11 cellular contexts compared by ENCODE assay signal in the genomic region with DNA sequence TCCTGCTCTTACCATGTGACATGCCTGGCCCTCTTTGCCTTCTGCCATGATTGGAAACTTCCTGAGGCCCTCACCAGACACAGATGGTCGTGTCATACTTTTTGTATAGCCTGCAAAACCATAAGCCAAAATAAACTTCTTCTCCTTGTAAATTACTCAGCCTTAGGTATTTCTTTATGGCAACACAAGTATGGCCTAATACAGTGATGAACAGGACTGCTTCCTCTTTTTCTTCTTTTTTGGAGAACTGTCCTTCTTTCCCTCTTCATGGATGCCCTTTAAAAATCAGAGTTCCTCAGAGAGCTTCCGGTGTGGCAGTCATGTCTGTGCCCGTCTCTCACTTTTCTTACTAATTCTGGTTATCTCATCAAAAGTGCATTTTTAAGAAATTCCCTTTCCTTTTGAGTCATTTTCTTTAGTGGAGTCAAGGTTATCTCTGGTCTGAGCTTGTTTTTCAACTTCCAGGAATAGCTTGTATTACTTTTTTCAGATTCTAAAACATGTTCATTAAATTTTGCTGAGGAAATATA. TPM values are rescaled to one million over a fixed set of nuclear protein-coding genes. Genes with fewer than 3 reads are reported as not detected.
DNase-seq lines count a peak whose midpoint lies in the region; TF ChIP-seq lines count a peak whose summit lies in the region.
"Had no signal": no experiment of that assay in that cellular context is flagged by ENCODE, and none has a peak within 500 bp of the region (broad histone marks: within the 10 kb centered on the region; RNA-seq: fewer than 3 reads in every experiment).

No MANE protein-coding gene starts in this region.

- peaks cover 4% of the 10 kb centered on the region for H3K36me3 Mint-ChIP-seq in activated CD4-positive, alpha-beta T cell treated with anti-CD3 and anti-CD28 coated beads, Interleukin-2, amount 10 ng/mL, durations not matched to agents 24 days and 14 days (ENCODE audit: low read depth)

- H4K20me1 ChIP-seq in PC-9 (ENCODE audit: insufficient read depth), result no peaks in the 10 kb centered on the region

- no peaks in the 10 kb centered on the region for H3K36me3 ChIP-seq in PC-9 (ENCODE audit: low read depth)
- H3K36me3 ChIP-seq in colonic mucosa, result no peaks in the 10 kb centered on the region

- H3K27me3 Mint-ChIP-seq in activated CD4-positive, alpha-beta T cell treated with anti-CD3 and anti-CD28 coated beads, Interleukin-2, amount 10 ng/mL, durations not matched to agents 24 days and 14 days, result peaks cover 2% of the 10 kb centered on the region

- H3K9me3 ChIP-seq in PC-9 (ENCODE audit: insufficient read depth, low read depth) (peaks cover 24% of the 10 kb centered on the region), colonic mucosa (no peaks in the 10 kb centered on the region)

- H3K9me3 Mint-ChIP-seq in activated CD4-positive, alpha-beta T cell treated with anti-CD3 and anti-CD28 coated beads, Interleukin-2, amount 10 ng/mL, durations not matched to agents 24 days and 14 days, result peaks cover 17% of the 10 kb centered on the region

- TSS peak; percentile 90 for BruUV-seq in PC-9 (replicated peaks; lab: Mats Ljungman, UMichigan)

- H3K4me1 ChIP-seq in PC-9 (replicated peaks; ENCODE audit: insufficient read depth), result peaks cover 51% of the 10 kb centered on the region
- H3K4me1 ChIP-seq in colonic mucosa, result no peaks in the 10 kb centered on the region

- peaks cover 47% of the 10 kb centered on the region for H3F3A ChIP-seq in PC-9 (ENCODE audit: insufficient read depth, low read depth)

- H3K4me1 Mint-ChIP-seq in activated CD4-positive, alpha-beta T cell treated with anti-CD3 and anti-CD28 coated beads, Interleukin-2, amount 10 ng/mL, durations not matched to agents 24 days and 14 days, result peaks cover 17% of the 10 kb centered on the region

- peak overlapping the region; percentile 57 for H3K4me2 ChIP-seq in PC-9

- intact Hi-C loops in activated CD4-positive, alpha-beta T cell treated with anti-CD3 and anti-CD28 coated beads, Interleukin-2, amount 10 ng/mL, durations not matched to agents 24 days and 14 days (cut with micrococcal nuclease), result no loop called here
- intact Hi-C loops in PC-9 (cut with micrococcal nuclease; ENCODE audit: unreplicated experiment), result no loop called here
- intact Hi-C loops in colonic mucosa (cut with DNase I), result no loop called here

- no peaks in the 10 kb centered on the region for H3K79me2 ChIP-seq in PC-9 (ENCODE audit: low read depth)

- DNase-seq in activated CD4-positive, alpha-beta T cell treated with anti-CD3 and anti-CD28 coated beads, Interleukin-2, amount 10 ng/mL, durations not matched to agents 24 days and 14 days, result no peak
- DNase-seq in activated CD4-positive, alpha-beta T cell treated with anti-CD3 and anti-CD28 coated beads for 48 hours, result no peak
- DNase-seq in PC-9 (peak in 1 of 2 experiments; percentile 49), choroid plexus epithelial cell (ENCODE audit: low read depth) (peak; percentile 38), pons (ENCODE audit: low spot score) (peak; percentile 55), NCI-H526 treated with DMSO at 0.1 percent for 48 hours (lab: John Stamatoyannopoulos, UW) (no peak), colonic mucosa (no peak), amygdala (lab: John Stamatoyannopoulos, UW) (no peak)

- peak overlapping the region; percentile 13; the same call in 1 of the 2 replicates for H3K4me3 ChIP-seq in PC-9
- H3K4me3 ChIP-seq in choroid plexus epithelial cell (ENCODE audit: low read depth, low read length), result no peak overlapping the region
- H3K4me3 ChIP-seq in colonic mucosa, result no peak overlapping the region

- H3K27ac Mint-ChIP-seq in activated CD4-positive, alpha-beta T cell treated with anti-CD3 and anti-CD28 coated beads, Interleukin-2, amount 10 ng/mL, durations not matched to agents 24 days and 14 days, result peak overlapping the region; percentile 4

- no peak overlapping the region for H2AFZ ChIP-seq in PC-9

- CTCF ChIA-PET in PC-9 (lab: Charles Lee), result interaction anchor here (0.7 to 0.8 kb wide), 2 partner anchors 9 to 148 kb away, joined by 3 read pairs; no protein-coding TSS in a partner anchor

- POLR2A ChIA-PET in PC-9 (lab: Charles Lee; ENCODE audit: unreplicated experiment), result no interaction called here

- H3K9me2 ChIP-seq in PC-9 (ENCODE audit: insufficient read depth), result no peaks in the 10 kb centered on the region

- H3K27ac ChIP-seq in PC-9, result peak overlapping the region; percentile 99
- no peak overlapping the region for H3K27ac ChIP-seq in colonic mucosa

- no peak overlapping the region for H3K9ac ChIP-seq in colonic mucosa (ENCODE audit: low read depth in 2 of 2, low read length in 2 of 2)

- no peaks in the 10 kb centered on the region for H3K27me3 ChIP-seq in PC-9 (ENCODE audit: insufficient read depth, low read depth)
- no peaks in the 10 kb centered on the region for H3K27me3 ChIP-seq in colonic mucosa

- TF ChIP-seq CTCF in PC-9 (conservative IDR thresholded peaks at IDR 0.05) (no peak), choroid plexus epithelial cell (conservative IDR thresholded peaks at IDR 0.05; ENCODE audit: low read depth, low read length) (no peak), colonic mucosa (IDR thresholded peaks at IDR 0.05) (no peak)

- H3K4me3 Mint-ChIP-seq in activated CD4-positive, alpha-beta T cell treated with anti-CD3 and anti-CD28 coated beads, Interleukin-2, amount 10 ng/mL, durations not matched to agents 24 days and 14 days, result no peak overlapping the region

RNA-seq across cellular contexts. Expression of a gene that starts 9.2 kb away (rescaled TPM):
- total RNA-seq in activated CD4-positive, alpha-beta T cell treated with anti-CD3 and anti-CD28 coated beads, Interleukin-2, amount 10 ng/mL, durations not matched to agents 24 days and 14 days, result 9.4 and 10.2 TPM in 2 replicates
- 0.55 TPM in 2 replicates for total RNA-seq in PC-9 (2021)
- total RNA-seq in colonic mucosa, result under 1 TPM in 1 of 2 donors, not detected in 1; 0.45 TPM
- total RNA-seq: A172, myocyte had no signal

RNA-seq across cellular contexts. Expression of a gene that starts 29.1 kb away (rescaled TPM):
- total RNA-seq in activated CD4-positive, alpha-beta T cell treated with anti-CD3 and anti-CD28 coated beads, Interleukin-2, amount 10 ng/mL, durations not matched to agents 24 days and 14 days, result 17.8 and 17.9 TPM in 2 replicates
- 17.7 and 28.7 TPM in 2 replicates for total RNA-seq in PC-9 (2021)
- total RNA-seq in colonic mucosa, result 10 to 100 TPM in 1 of 2 donors, 1 to 10 TPM in 1; 6.4 to 13.5 TPM

RNA-seq across cellular contexts. Expression of a gene that starts 43.1 kb away (rescaled TPM):
- 0.33 and 0.92 TPM in 2 replicates for total RNA-seq in activated CD4-positive, alpha-beta T cell treated with anti-CD3 and anti-CD28 coated beads, Interleukin-2, amount 10 ng/mL, durations not matched to agents 24 days and 14 days
- total RNA-seq in PC-9 (2021) (1.4 TPM in 2 replicates), colonic mucosa (1 to 10 TPM; 1.6 to 5.7 TPM)
- total RNA-seq: A172, epithelial cell of proximal tubule, myocyte had no signal

Comparison
In these comparisons a context has a peak if more than half of its experiments do, and no peak if none do; other contexts are left out.
1. DNase-seq: peak in choroid plexus epithelial cell (single experiment) and pons (single experiment); none in activated CD4-positive, alpha-beta T cell treated with anti-CD3 and anti-CD28 coated beads, Interleukin-2, amount 10 ng/mL, durations not matched to agents 24 days and 14 days (single experiment), activated CD4-positive, alpha-beta T cell treated with anti-CD3 and anti-CD28 coated beads for 48 hours (single experiment), NCI-H526 treated with DMSO at 0.1 percent for 48 hours (single experiment), colonic mucosa (single experiment) and amygdala (0 of 56).